Comparison of ENCODE assay signal across 25 cellular contexts in the genomic region with DNA sequence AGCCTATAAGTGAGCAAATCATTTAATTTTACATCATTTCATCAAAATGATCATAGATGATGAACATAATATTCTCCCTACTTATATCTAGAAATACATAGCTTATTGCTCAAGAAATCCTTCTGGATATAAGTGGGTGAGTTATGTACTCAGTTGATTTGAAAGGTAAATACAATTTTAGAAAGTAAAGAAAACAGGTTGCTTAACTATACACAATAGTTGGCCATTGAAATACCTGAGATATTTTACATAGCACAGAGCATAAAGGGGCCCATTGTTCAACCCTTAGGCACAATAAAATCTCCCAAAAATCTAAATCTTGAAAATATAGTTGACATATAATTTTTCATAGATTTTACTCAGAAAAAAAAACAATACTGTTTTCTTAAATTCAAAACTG.
"Had no signal": no experiment of that assay in that cellular context is flagged by ENCODE, and none has a peak within 500 bp of the region (broad histone marks: within the 10 kb centered on the region; RNA-seq: fewer than 3 reads in every experiment).

No MANE protein-coding gene starts in this region.

- H2AFZ ChIP-seq: hepatocyte had no signal

- H3K27me3 ChIP-seq: esophagus muscularis mucosa, foreskin keratinocyte, gastroesophageal sphincter, heart left ventricle, hepatocyte had no signal

- H3K36me3 ChIP-seq: esophagus muscularis mucosa, gastroesophageal sphincter, heart left ventricle, lower lobe of right lung had no signal

- FAIRE-seq: colon, endothelial cell of umbilical vein, frontal cortex, kidney had no signal

- H3K4me3 ChIP-seq: coronary artery, dorsolateral prefrontal cortex, esophagus muscularis mucosa, gastroesophageal sphincter, heart left ventricle, hepatocyte, lower lobe of right lung, mucosa of descending colon had no signal

- DNase-seq: dermis blood vessel endothelial cell; dorsolateral prefrontal cortex; effector CD4-positive, alpha-beta T cell; effector memory CD4-positive, alpha-beta T cell; foreskin keratinocyte; heart left ventricle; hypothalamus; immature natural killer cell; islet precursor cell; kidney; kidney glomerular epithelial cell; left colon; left ventricle myocardium superior; lower lobe of right lung; mesenchymal stem cell; mucosa of descending colon; naive B cell had no signal

- H3K4me1 ChIP-seq: esophagus muscularis mucosa, foreskin keratinocyte, gastroesophageal sphincter, heart left ventricle, lower lobe of right lung had no signal

- H3K9me3 ChIP-seq: esophagus muscularis mucosa, gastroesophageal sphincter, heart left ventricle, lower lobe of right lung, mucosa of descending colon had no signal

- H3K27ac ChIP-seq: coronary artery, dorsolateral prefrontal cortex, esophagus muscularis mucosa, foreskin keratinocyte, gastroesophageal sphincter, heart left ventricle, hepatocyte, lower lobe of right lung had no signal

- H3K4me2 ChIP-seq: hepatocyte had no signal

- ATAC-seq: foreskin keratinocyte, gastroesophageal sphincter, heart left ventricle, left colon, left lobe of liver, left ventricle myocardium superior, mucosa of descending colon had no signal

- H3K79me2 ChIP-seq: hepatocyte had no signal
